In genomic region chr17:31558748-31559646, GRCh38 we compare ENCODE assay signal across 8 cellular contexts.
A peak's percentile ranks its signal among the peaks of the same experiment; 100 is the strongest.
DNase-seq lines count a peak whose midpoint lies in the region; ATAC-seq and TF ChIP-seq lines count a peak whose summit lies in the region.

No MANE protein-coding gene starts in this region.

- peaks cover 4% of the 10 kb centered on the region for H3K4me1 Mint-ChIP-seq in T-helper 2 cell treated with Interferon-gamma antibody and Interleukin-4, amounts not matched to agents 5 μg/mL and 100 μg/mL, for 36 hours (ENCODE audit: low read depth)

- peak overlapping the region; percentile 96 for H3K27ac ChIP-seq in C4-2B

- peak; percentile 98 for TF ChIP-seq CTCF in C4-2B (conservative IDR thresholded peaks at IDR 0.05)

- H3K27ac Mint-ChIP-seq in T-helper 2 cell treated with Interferon-gamma antibody and Interleukin-4, amounts not matched to agents 5 μg/mL and 100 μg/mL, for 36 hours = no peak overlapping the region

- peak overlapping the region; percentile 72 for H3K4me3 Mint-ChIP-seq in T-helper 2 cell treated with Interferon-gamma antibody and Interleukin-4, amounts not matched to agents 5 μg/mL and 100 μg/mL, for 36 hours

- DNase-seq in NAMALWA (ENCODE audit: low spot score) (peak; percentile 70), astrocyte of the hippocampus (ENCODE audit: low read depth, low spot score) (peak; percentile 90), hippocampal formation (lab: John Stamatoyannopoulos, UW) (peak; percentile 67 to 75), renal cortical epithelial cell (ENCODE audit: low read depth) (peak; percentile 58)
- DNase-seq in T-helper 2 cell treated with Interferon-gamma antibody and Interleukin-4, amounts not matched to agents 5 μg/mL and 100 μg/mL, for 36 hours (ENCODE audit: low spot score) = peak; percentile 62

- no peaks in the 10 kb centered on the region for H3K9me3 Mint-ChIP-seq in T-helper 2 cell treated with Interferon-gamma antibody and Interleukin-4, amounts not matched to agents 5 μg/mL and 100 μg/mL, for 36 hours

- no peaks in the 10 kb centered on the region for H3K36me3 Mint-ChIP-seq in T-helper 2 cell treated with Interferon-gamma antibody and Interleukin-4, amounts not matched to agents 5 μg/mL and 100 μg/mL, for 36 hours (ENCODE audit: low read depth)

- peak; percentile 67 for ATAC-seq in GM19455 (IDR thresholded peaks at IDR 0.05; ENCODE audit: unreplicated experiment)
- ATAC-seq in HG03460 (IDR thresholded peaks at IDR 0.05; ENCODE audit: unreplicated experiment) = no peak

- peaks cover 33% of the 10 kb centered on the region for H3K27me3 Mint-ChIP-seq in T-helper 2 cell treated with Interferon-gamma antibody and Interleukin-4, amounts not matched to agents 5 μg/mL and 100 μg/mL, for 36 hours (ENCODE audit: low read depth)
